In the genomic region with DNA sequence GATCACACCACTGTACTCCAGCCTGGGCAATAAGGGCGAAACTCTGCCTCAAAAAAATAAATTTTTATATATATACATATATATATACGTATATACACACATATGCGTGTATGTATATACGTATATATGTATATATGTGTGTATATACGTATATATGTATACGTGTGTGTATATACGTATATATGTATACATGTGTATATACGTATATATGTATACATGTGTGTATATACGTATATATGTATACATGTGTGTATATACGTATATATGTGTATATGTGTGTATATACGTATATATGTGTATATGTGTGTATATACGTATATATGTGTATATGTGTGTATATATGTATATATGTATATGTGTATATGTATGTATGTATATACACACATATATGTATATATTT, we compare ENCODE assay signal across 7 cellular contexts. TPM values are rescaled to one million over a fixed set of nuclear protein-coding genes. Genes with fewer than 3 reads are reported as not detected.
"Had no signal": no experiment of that assay in that cellular context is flagged by ENCODE, and none has a peak within 500 bp of the region (broad histone marks: within the 10 kb centered on the region; RNA-seq: fewer than 3 reads in every experiment).

No MANE protein-coding gene starts in this region.

RNA-seq across cellular contexts. Expression of a gene that starts 24.5 kb away (rescaled TPM):
- total RNA-seq: GM23248, H4, H7, HepG2, HFFc6, HT1080 had no signal
- polyA plus RNA-seq: GM23248, HepG2, IgD-negative memory B cell had no signal
